In the genomic region with DNA sequence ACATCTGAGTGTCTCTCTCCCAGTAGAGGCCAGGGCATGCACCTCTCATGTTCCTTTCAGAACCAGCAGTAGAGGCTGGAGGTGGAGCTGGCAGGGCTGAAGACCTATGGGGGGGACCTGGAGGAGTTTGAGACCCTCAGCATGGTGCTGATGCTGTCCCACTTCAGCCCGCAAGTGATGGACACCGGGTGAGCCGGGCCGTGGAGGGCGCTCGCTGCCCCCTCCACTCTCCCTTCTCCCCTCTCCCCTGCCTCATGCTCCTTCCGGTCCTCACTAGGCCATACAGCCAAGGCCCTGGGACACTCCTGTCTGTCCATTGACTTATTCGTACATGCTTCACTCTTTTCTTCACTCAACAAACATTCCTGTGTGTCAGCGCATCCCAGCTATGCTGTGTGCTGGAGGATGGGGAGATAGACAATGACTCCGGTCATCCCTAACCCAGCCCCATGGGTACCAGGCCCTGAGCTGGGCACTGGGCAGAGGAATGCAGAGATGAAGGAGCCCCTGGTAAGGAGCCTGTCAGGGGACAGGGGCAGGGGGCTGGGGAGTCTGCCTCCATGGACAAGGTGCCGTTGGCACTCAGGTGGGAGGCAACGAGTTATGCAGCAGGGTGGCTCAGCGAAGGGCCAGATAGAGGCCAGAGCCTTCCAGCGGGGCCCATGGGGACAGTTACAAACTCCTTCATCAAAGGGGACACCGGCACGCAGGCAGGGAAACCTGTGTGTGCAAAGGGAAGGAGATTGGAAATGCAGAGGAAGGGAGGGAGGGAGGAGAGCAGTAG, we compare ENCODE assay signal across 1 cellular context.
TF ChIP-seq lines count a peak whose summit lies in the region.

No MANE protein-coding gene starts in this region.

TF ChIP-seq in H1, 55 proteins besides CTCF, POLR2A, EP300 and RAD21:
- TF ChIP-seq MAX (IDR thresholded peaks at IDR 0.05) (no peak), EZH2 (IDR thresholded peaks at IDR 0.05; ENCODE audit: low read depth, low read length, severe bottlenecking) (no peak), GABPA (IDR thresholded peaks at IDR 0.05; ENCODE audit: borderline replicate concordance, insufficient read depth, low read length) (no peak), KDM1A (IDR thresholded peaks at IDR 0.05; ENCODE audit: borderline replicate concordance, low read length) (no peak), KDM4A (IDR thresholded peaks at IDR 0.05; ENCODE audit: low read depth, low read length, severe bottlenecking) (no peak), CHD1 (IDR thresholded peaks at IDR 0.05; ENCODE audit: low read depth, low read length) (no peak), KDM5A (IDR thresholded peaks at IDR 0.05; ENCODE audit: low read length) (no peak), CTBP2 (IDR thresholded peaks at IDR 0.05; ENCODE audit: borderline replicate concordance, insufficient read depth, insufficient read length, low read length) (no peak)
